ENCODE assay signal across 17 cellular contexts in genomic region chr1:8406946-8407345, GRCh38.
DNase-seq lines count a peak whose midpoint lies in the region; ATAC-seq and TF ChIP-seq lines count a peak whose summit lies in the region.
"Had no signal": no experiment of that assay in that cellular context is flagged by ENCODE, and none has a peak within 500 bp of the region (broad histone marks: within the 10 kb centered on the region; RNA-seq: fewer than 3 reads in every experiment).

No MANE protein-coding gene starts in this region.

- peaks cover 63% of the 10 kb centered on the region for H3K4me1 Mint-ChIP-seq in CD8-positive, alpha-beta T cell (ENCODE audit: low read depth)

- peak overlapping the region; percentile 28 for H3K27ac Mint-ChIP-seq in CD8-positive, alpha-beta T cell

- H3K27me3 Mint-ChIP-seq in CD8-positive, alpha-beta T cell (ENCODE audit: low read depth): no peaks in the 10 kb centered on the region

- H3K9me3 Mint-ChIP-seq in CD8-positive, alpha-beta T cell: no peaks in the 10 kb centered on the region
- H3K9me3 Mint-ChIP-seq: HFFc6 had no signal

- TF ChIP-seq POLR2A in stomach (IDR thresholded peaks at IDR 0.05): no peak
- no peak for TF ChIP-seq POLR2A in lower leg skin (IDR thresholded peaks at IDR 0.05)

- H3K4me3 Mint-ChIP-seq in CD8-positive, alpha-beta T cell: no peak overlapping the region
- H3K4me3 Mint-ChIP-seq: activated CD8-positive, alpha-beta T cell treated with anti-CD3 and anti-CD28 coated beads, Interleukin-2, amount 10 ng/mL, durations not matched to agents 7 days and 5 days; HFFc6 had no signal

- H3K4me1 ChIP-seq in CD8-positive, alpha-beta T cell (ENCODE audit: insufficient read depth, low read length): peaks cover 34% of the 10 kb centered on the region
- H3K4me1 ChIP-seq in ascending aorta (peaks cover 17 to 56% of the 10 kb centered on the region in 2 donors), stomach (peaks cover 54 to 81% (median 63%) of the 10 kb centered on the region in 4 donors)

- H3K9me3 ChIP-seq in CD8-positive, alpha-beta T cell (ENCODE audit: low read length): no peaks in the 10 kb centered on the region
- H3K9me3 ChIP-seq in ascending aorta (no peaks in the 10 kb centered on the region), stomach (no peaks in the 10 kb centered on the region)
- H3K9me3 ChIP-seq: neutrophil had no signal

- intact Hi-C loops in CD8-positive, alpha-beta T cell (cut with DNase I, micrococcal nuclease): loop anchor here in 1 of 2 experiments (5.0 kb wide), 1 partner anchor 65 kb away; no protein-coding TSS in a partner anchor
- intact Hi-C loops in ascending aorta (cut with DNase I): no loop called here
- intact Hi-C loops in stomach (cut with DNase I; ENCODE audit: low total_unique reads): no loop called here
- intact Hi-C loops in lower leg skin (cut with DNase I; ENCODE audit: low total_unique reads): loop anchor here (10.0 kb wide), 1 partner anchor 158 kb away; no protein-coding TSS in a partner anchor

- H3K36me3 ChIP-seq in CD8-positive, alpha-beta T cell (ENCODE audit: insufficient read depth, low read length): peaks cover 5% of the 10 kb centered on the region
- H3K36me3 ChIP-seq in ascending aorta (peaks cover 13 to 21% of the 10 kb centered on the region in 2 donors), stomach (peaks cover 4 to 46% (median 30%) of the 10 kb centered on the region in 4 donors)

- DNase-seq in CD8-positive, alpha-beta T cell: no peak
- DNase-seq in ascending aorta (ENCODE audit: low spot score in 2 of 2) (peak in 1 of 2 donors; percentile 57), stomach (no peak), lower leg skin (ENCODE audit: low spot score in 2 of 2) (no peak), NCI-H69 (lab: John Stamatoyannopoulos, UW) (no peak), NCI-H510A (lab: John Stamatoyannopoulos, UW) (no peak)
- DNase-seq in stimulated activated CD4-positive, alpha-beta T cell treated with anti-CD3 and anti-CD28 coated beads, Interleukin-1b, Interleukin-23, amount 100 ng/mL, for 48 hours: no peak
- DNase-seq: activated CD8-positive, alpha-beta T cell treated with anti-CD3 and anti-CD28 coated beads, Interleukin-2, amount 10 ng/mL, durations not matched to agents 7 days and 5 days; activated naive CD4-positive, alpha-beta T cell; foreskin fibroblast; HFFc6; kidney glomerular epithelial cell; NCI-H1092 treated with DMSO at 0.1 percent for 48 hours; NCI-H446; T-helper 9 cell had no signal

- no peak overlapping the region for H3K4me3 ChIP-seq in CD8-positive, alpha-beta T cell (ENCODE audit: low read depth, low read length)
- H3K4me3 ChIP-seq in ascending aorta (no peak overlapping the region), stomach (no peak overlapping the region), lower leg skin (ENCODE audit: low read depth, poor library complexity, severe bottlenecking) (no peak overlapping the region)

- no peak for TF ChIP-seq CTCF in CD8-positive, alpha-beta T cell (IDR thresholded peaks at IDR 0.05)
- no peak for TF ChIP-seq CTCF in ascending aorta (IDR thresholded peaks at IDR 0.05)
- TF ChIP-seq CTCF in stomach (IDR thresholded peaks at IDR 0.05): no peak
- TF ChIP-seq CTCF in lower leg skin (IDR thresholded peaks at IDR 0.05): no peak

- no peak for TF ChIP-seq EP300 in stomach (IDR thresholded peaks at IDR 0.05)

- H3K36me3 Mint-ChIP-seq in CD8-positive, alpha-beta T cell: peaks cover 57% of the 10 kb centered on the region

- CTCF ChIA-PET in CD8-positive, alpha-beta T cell (lab: Charles Lee): interaction anchor here (0.7 to 2.2 kb wide), 5 partner anchors 16 to 442 kb away, joined by 3 to 8 read pairs (median 4); no protein-coding TSS in a partner anchor

- WGBS in stomach, 5 donors: 79 to 87% (median 81%) methylated on average over 5 of the region's 5 CpGs
- WGBS in lower leg skin, 2 donors: 82 to 89% methylated on average over 5 of the region's 5 CpGs

- H3K27ac ChIP-seq in CD8-positive, alpha-beta T cell (ENCODE audit: low read depth, low read length): no peak overlapping the region
- peak overlapping the region; percentile 77 to 78 for H3K27ac ChIP-seq in ascending aorta
- H3K27ac ChIP-seq in layer of hippocampus (ENCODE audit: low read depth, low read length): peak overlapping the region; percentile 13
- H3K27ac ChIP-seq in stomach: peak overlapping the region; percentile 18 to 99 (median 81)
- H3K27ac ChIP-seq: neutrophil had no signal

- no peaks in the 10 kb centered on the region for H3K27me3 ChIP-seq in CD8-positive, alpha-beta T cell (ENCODE audit: insufficient read depth, low read length)
- H3K27me3 ChIP-seq in ascending aorta: no peaks in the 10 kb centered on the region
- no peaks in the 10 kb centered on the region for H3K27me3 ChIP-seq in layer of hippocampus (ENCODE audit: control insufficient read depth, insufficient read depth, low read length)
- no peaks in the 10 kb centered on the region for H3K27me3 ChIP-seq in stomach
- H3K27me3 ChIP-seq: neutrophil had no signal

- ATAC-seq in CD8-positive, alpha-beta T cell: no peak
- ATAC-seq: activated CD8-positive, alpha-beta T cell treated with anti-CD3 and anti-CD28 coated beads, Interleukin-2, amount 10 ng/mL, durations not matched to agents 7 days and 5 days had no signal

- POLR2A ChIA-PET in CD8-positive, alpha-beta T cell (lab: Charles Lee): interaction anchor here (0.8 to 0.9 kb wide), 2 partner anchors 16 to 21 kb away, joined by 3 read pairs; no protein-coding TSS in a partner anchor
